In genomic region chr11:104003491-104003890, GRCh38 we compare ENCODE assay signal across 31 cellular contexts. TPM values are rescaled to one million over a fixed set of nuclear protein-coding genes. Genes with fewer than 3 reads are reported as not detected.
A peak's percentile ranks its signal among the peaks of the same experiment; 100 is the strongest.
DNase-seq lines count a peak whose midpoint lies in the region; ATAC-seq, FAIRE-seq and TF ChIP-seq lines count a peak whose summit lies in the region.
"Had no signal": no experiment of that assay in that cellular context is flagged by ENCODE, and none has a peak within 500 bp of the region (broad histone marks: within the 10 kb centered on the region; RNA-seq: fewer than 3 reads in every experiment).

No MANE protein-coding gene starts in this region.

- no peak overlapping the region for H3K4me2 ChIP-seq in astrocyte (ENCODE audit: low read length)
- H3K4me2 ChIP-seq: neural progenitor cell had no signal

- H3K9me3 ChIP-seq in astrocyte (ENCODE audit: insufficient read depth, low read depth, low read length): no peaks in the 10 kb centered on the region
- H3K9me3 ChIP-seq: uterus had no signal

- H3K4me3 ChIP-seq in astrocyte (ENCODE audit: insufficient read depth, low read depth, low read length): no peak overlapping the region
- H3K4me3 ChIP-seq in fibroblast of the aortic adventitia (ENCODE audit: low read depth, low read length): no peak overlapping the region
- H3K4me3 ChIP-seq: neural progenitor cell, uterus had no signal

- TF ChIP-seq POLR2A in GM18505 (IDR thresholded peaks at IDR 0.05; ENCODE audit: borderline replicate concordance, extremely low read depth, insufficient read depth, insufficient read length): no peak

- H3K79me2 ChIP-seq in astrocyte (ENCODE audit: insufficient read depth, low read length): no peaks in the 10 kb centered on the region

- H4K20me1 ChIP-seq in astrocyte (ENCODE audit: insufficient read depth, low read length): no peaks in the 10 kb centered on the region

- no peaks in the 10 kb centered on the region for H3K36me3 ChIP-seq in astrocyte (ENCODE audit: insufficient read depth, low read length)
- H3K36me3 ChIP-seq: neural progenitor cell, uterus had no signal

- H3K9me3 Mint-ChIP-seq in astrocyte (ENCODE audit: unreplicated experiment): no peaks in the 10 kb centered on the region
- H3K9me3 Mint-ChIP-seq: activated naive CD4-positive, alpha-beta T cell treated with anti-CD3 and anti-CD28 coated beads, Interleukin-2, amount 50 U/mL, for 24 hours; activated T-cell treated with anti-CD3 and anti-CD28 coated beads, Interleukin-2, amount 50 U/mL, for 72 hours had no signal

- H3K27ac Mint-ChIP-seq in astrocyte (ENCODE audit: unreplicated experiment): peak overlapping the region; percentile 16
- H3K27ac Mint-ChIP-seq: activated CD4-positive, alpha-beta T cell treated with anti-CD3 and anti-CD28 coated beads for 36 hours; activated naive CD4-positive, alpha-beta T cell treated with anti-CD3 and anti-CD28 coated beads, Interleukin-2, amount 50 U/mL, for 24 hours; activated T-cell treated with anti-CD3 and anti-CD28 coated beads, Interleukin-2, amount 50 U/mL, for 72 hours; brain; H9; neural progenitor cell; progenitor cell of endocrine pancreas had no signal

- H3K36me3 Mint-ChIP-seq in astrocyte (ENCODE audit: low read depth, unreplicated experiment): no peaks in the 10 kb centered on the region
- H3K36me3 Mint-ChIP-seq: activated naive CD4-positive, alpha-beta T cell treated with anti-CD3 and anti-CD28 coated beads, Interleukin-2, amount 50 U/mL, for 24 hours; brain; neural progenitor cell had no signal

- peak; percentile 49 for FAIRE-seq in astrocyte (lab: Jason Lieb, UNC)
- no peak for FAIRE-seq in D721Med (lab: Jason Lieb, UNC)
- FAIRE-seq: endometrium, frontal cortex, islet of Langerhans, RCC 7860 had no signal

- no peak overlapping the region for H3K9ac ChIP-seq in astrocyte (ENCODE audit: low read length)
- H3K9ac ChIP-seq: neural progenitor cell had no signal

- no peaks in the 10 kb centered on the region for H3K4me1 ChIP-seq in astrocyte (ENCODE audit: insufficient read depth, low read length)
- H3K4me1 ChIP-seq: neural progenitor cell, uterus had no signal

- no peak for TF ChIP-seq CTCF in astrocyte (IDR thresholded peaks at IDR 0.05; ENCODE audit: insufficient read depth, low read depth, low read length)
- TF ChIP-seq CTCF in fibroblast of the aortic adventitia (IDR thresholded peaks at IDR 0.05; ENCODE audit: insufficient read depth, low read length): no peak
- no peak for TF ChIP-seq CTCF in D721Med (IDR thresholded peaks at IDR 0.05; ENCODE audit: insufficient read depth, missing control alignments)

- peak overlapping the region; percentile 43 for H2AFZ ChIP-seq in astrocyte (ENCODE audit: low read depth, low read length)
- H2AFZ ChIP-seq: neural progenitor cell had no signal

- no peak overlapping the region for H3K4me3 Mint-ChIP-seq in astrocyte (ENCODE audit: unreplicated experiment)
- H3K4me3 Mint-ChIP-seq: activated CD4-positive, alpha-beta T cell treated with anti-CD3 and anti-CD28 coated beads for 36 hours; activated naive CD4-positive, alpha-beta T cell treated with anti-CD3 and anti-CD28 coated beads, Interleukin-2, amount 50 U/mL, for 24 hours; activated T-cell treated with anti-CD3 and anti-CD28 coated beads, Interleukin-2, amount 50 U/mL, for 72 hours; brain; H9; neural progenitor cell had no signal

- peaks cover 9% of the 10 kb centered on the region for H3K4me1 Mint-ChIP-seq in astrocyte (ENCODE audit: low read depth, unreplicated experiment)
- H3K4me1 Mint-ChIP-seq: activated CD4-positive, alpha-beta T cell treated with anti-CD3 and anti-CD28 coated beads for 36 hours; activated naive CD4-positive, alpha-beta T cell treated with anti-CD3 and anti-CD28 coated beads, Interleukin-2, amount 50 U/mL, for 24 hours; H9 had no signal

- DNase-seq in AG08395 (ENCODE audit: low spot score) (peak; percentile 50), HCEC 1CT (peak; percentile 41), astrocyte (ENCODE audit: low read depth) (peak; percentile 81), fibroblast of the aortic adventitia (ENCODE audit: low read depth) (peak; percentile 73), retina (no peak), D721Med (ENCODE audit: insufficient read length, low spot score) (no peak)
- DNase-seq: activated CD4-positive, alpha-beta T cell treated with anti-CD3 and anti-CD28 coated beads for 36 hours; activated T-cell treated with anti-CD3 and anti-CD28 coated beads, Interleukin-2, amount 50 U/mL, for 72 hours; H9; hippocampal formation; NCI-H1417; NCI-H2107; uterus had no signal

- no peaks in the 10 kb centered on the region for H3K27me3 Mint-ChIP-seq in astrocyte (ENCODE audit: low read depth, unreplicated experiment)
- H3K27me3 Mint-ChIP-seq: activated CD4-positive, alpha-beta T cell treated with anti-CD3 and anti-CD28 coated beads for 36 hours; activated naive CD4-positive, alpha-beta T cell treated with anti-CD3 and anti-CD28 coated beads, Interleukin-2, amount 50 U/mL, for 24 hours; brain; progenitor cell of endocrine pancreas had no signal

- no peaks in the 10 kb centered on the region for H3K27me3 ChIP-seq in astrocyte (ENCODE audit: insufficient read depth, low read length)
- H3K27me3 ChIP-seq: neural progenitor cell, uterus had no signal

- ATAC-seq in GM18505 (IDR thresholded peaks at IDR 0.05; ENCODE audit: unreplicated experiment): no peak
- no peak for ATAC-seq in HG03025 (IDR thresholded peaks at IDR 0.05; ENCODE audit: low FRiP score, unreplicated experiment)
- ATAC-seq: activated CD4-positive, alpha-beta T cell treated with anti-CD3 and anti-CD28 coated beads for 36 hours; activated T-cell treated with anti-CD3 and anti-CD28 coated beads, Interleukin-2, amount 50 U/mL, for 72 hours had no signal

- H3K27ac ChIP-seq in astrocyte (ENCODE audit: low read depth, low read length): no peak overlapping the region
- H3K27ac ChIP-seq: C4-2B, neural progenitor cell, uterus had no signal

RNA-seq across cellular contexts. Expression of gene DDI1, which starts 32.9 kb away (rescaled TPM):
- total RNA-seq in astrocyte (not detected in 2 replicates), fibroblast of the aortic adventitia (ENCODE audit: low replicate concordance) (not detected in 2 replicates)
- total RNA-seq: A673; activated CD4-positive, alpha-beta T cell treated with anti-CD3 and anti-CD28 coated beads for 36 hours; activated CD8-positive, alpha-beta memory T cell treated with anti-CD3 and anti-CD28 coated beads for 36 hours; activated T-cell treated with anti-CD3 and anti-CD28 coated beads, Interleukin-2, amount 50 U/mL, for 72 hours; frontal cortex; H9; liver; mucosa of gallbladder; progenitor cell of endocrine pancreas; SK-MEL-5; T-helper 1 cell treated with Interleukin-12 subunit alpha and Interleukin-12 subunit beta and Interleukin-4 antibody, amounts not matched to agents 30 ng/mL and 1 ng/mL, for 36 hours; temporal lobe; uterus had no signal

Comparison
In these comparisons a context has a peak if more than half of its experiments do, and no peak if none do; other contexts are left out.
1. DNase-seq: peak in AG08395 (single experiment), HCEC 1CT (single experiment), astrocyte (single experiment) and fibroblast of the aortic adventitia (single experiment); none in retina (single experiment) and D721Med (single experiment).